Comparison of ENCODE assay signal across 17 cellular contexts in the genomic region with DNA sequence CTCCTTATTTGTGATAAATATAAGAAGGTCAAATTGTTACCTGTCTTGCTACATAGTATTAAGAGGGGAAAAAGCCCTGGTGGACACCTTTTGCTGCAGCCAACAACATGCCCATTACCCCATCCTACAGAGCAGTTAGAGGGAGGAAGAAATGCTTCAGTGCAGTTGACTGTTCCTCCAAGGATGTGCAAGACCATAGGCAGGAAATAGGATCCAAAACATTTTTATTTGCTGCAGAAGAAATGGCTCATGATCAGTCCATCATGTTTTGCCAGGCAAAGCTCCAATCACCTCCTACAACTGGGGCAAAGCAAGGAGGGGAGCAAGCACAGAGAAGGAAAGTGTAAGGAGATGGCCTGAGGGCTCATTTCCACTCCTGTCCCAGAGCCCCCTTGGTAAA.
A peak's percentile ranks its signal among the peaks of the same experiment; 100 is the strongest.
DNase-seq lines count a peak whose midpoint lies in the region; ATAC-seq, FAIRE-seq and TF ChIP-seq lines count a peak whose summit lies in the region.
"Had no signal": no experiment of that assay in that cellular context is flagged by ENCODE, and none has a peak within 500 bp of the region (broad histone marks: within the 10 kb centered on the region; RNA-seq: fewer than 3 reads in every experiment).

No MANE protein-coding gene starts in this region.

- no peaks in the 10 kb centered on the region for H3K27me3 ChIP-seq in left ventricle myocardium inferior (ENCODE audit: low read depth)
- H3K27me3 ChIP-seq in endocrine pancreas (ENCODE audit: control insufficient read depth, insufficient read depth, low read length), result no peaks in the 10 kb centered on the region
- no peaks in the 10 kb centered on the region for H3K27me3 ChIP-seq in keratinocyte (ENCODE audit: control insufficient read depth, extremely low read depth, insufficient read depth, low read length)
- H3K27me3 ChIP-seq in vagina, result no peaks in the 10 kb centered on the region
- no peaks in the 10 kb centered on the region for H3K27me3 ChIP-seq in H7 (ENCODE audit: control insufficient read depth, insufficient read depth, low read length)

- H3K4me3 Mint-ChIP-seq in activated T-cell treated with anti-CD3 and anti-CD28 coated beads, Interleukin-2, amount 50 U/mL, for 72 hours, result no peak overlapping the region
- H3K4me3 Mint-ChIP-seq in activated T-helper 17 cell treated with anti-CD3 and anti-CD28 coated beads, Interleukin-2, amount 50 U/mL, for 72 hours, result no peak overlapping the region
- H3K4me3 Mint-ChIP-seq: CD14-positive monocyte; stimulated activated effector memory CD8-positive, alpha-beta T cell treated with anti-CD3 and anti-CD28 coated beads, Interleukin-12 subunit alpha, Interleukin-12 subunit beta, amount 100 ng/mL, for 72 hours had no signal

- H3K9me1 ChIP-seq in keratinocyte (ENCODE audit: control insufficient read depth, extremely low read depth, insufficient read depth, low read length), result peaks cover 3% of the 10 kb centered on the region

- dilution Hi-C loops in keratinocyte (cut with MboI; ENCODE audit: extremely low pct_ligation_motif_present, low sequenced_read_pairs), result no loop called here

- no peak overlapping the region for H2AFZ ChIP-seq in keratinocyte (ENCODE audit: control insufficient read depth, low read length)

- no peaks in the 10 kb centered on the region for H3K79me2 ChIP-seq in keratinocyte (ENCODE audit: control insufficient read depth, insufficient read depth, low read length)

- no peak for ATAC-seq in activated T-cell treated with anti-CD3 and anti-CD28 coated beads, Interleukin-2, amount 50 U/mL, for 72 hours (replicated peaks in 1 of 2)
- no peak for ATAC-seq in activated T-helper 17 cell treated with anti-CD3 and anti-CD28 coated beads, Interleukin-2, amount 50 U/mL, for 72 hours (replicated peaks)
- ATAC-seq: Panc1, SK-N-SH treated with all-trans-retinoic acid at 6 μM for 48 hours had no signal

- DNase-seq in left ventricle myocardium inferior (no peak), cardiac septum (ENCODE audit: low spot score) (no peak), keratinocyte (ENCODE audit: low read depth, low spot score) (no peak), vagina (ENCODE audit: extremely low spot score in 2 of 2) (no peak), H7 (no peak)
- no peak for DNase-seq in activated T-cell treated with anti-CD3 and anti-CD28 coated beads, Interleukin-2, amount 50 U/mL, for 72 hours
- DNase-seq: activated CD8-positive, alpha-beta memory T cell treated with anti-CD3 and anti-CD28 coated beads, Interleukin-2, amount 50 U/mL, for 4 hours; activated naive CD4-positive, alpha-beta T cell treated with Interleukin-2 at 50 U/mL for 16 hours; anterior cingulate cortex had no signal

- H3K36me3 Mint-ChIP-seq in activated T-cell treated with anti-CD3 and anti-CD28 coated beads, Interleukin-2, amount 50 U/mL, for 72 hours (ENCODE audit: insufficient read depth in 2 of 2), result peaks cover 0 to 2% of the 10 kb centered on the region in 2 donors
- H3K36me3 Mint-ChIP-seq in activated T-helper 17 cell treated with anti-CD3 and anti-CD28 coated beads, Interleukin-2, amount 50 U/mL, for 72 hours (ENCODE audit: low read depth), result no peaks in the 10 kb centered on the region
- H3K36me3 Mint-ChIP-seq: CD14-positive monocyte; stimulated activated effector memory CD8-positive, alpha-beta T cell treated with anti-CD3 and anti-CD28 coated beads, Interleukin-12 subunit alpha, Interleukin-12 subunit beta, amount 100 ng/mL, for 72 hours had no signal

- H4K20me1 ChIP-seq in keratinocyte (ENCODE audit: control insufficient read depth, extremely low read depth, insufficient read depth, low read length), result no peaks in the 10 kb centered on the region

- peak overlapping the region; percentile 62 for H3K4me2 ChIP-seq in keratinocyte (ENCODE audit: control insufficient read depth, extremely low read depth, insufficient read depth, low read depth, low read length)

- no peaks in the 10 kb centered on the region for H3K4me1 Mint-ChIP-seq in activated T-cell treated with anti-CD3 and anti-CD28 coated beads, Interleukin-2, amount 50 U/mL, for 72 hours (ENCODE audit: low read depth)
- no peaks in the 10 kb centered on the region for H3K4me1 Mint-ChIP-seq in activated T-helper 17 cell treated with anti-CD3 and anti-CD28 coated beads, Interleukin-2, amount 50 U/mL, for 72 hours
- H3K4me1 Mint-ChIP-seq: stimulated activated effector memory CD8-positive, alpha-beta T cell treated with anti-CD3 and anti-CD28 coated beads, Interleukin-12 subunit alpha, Interleukin-12 subunit beta, amount 100 ng/mL, for 72 hours had no signal

- no peak overlapping the region for H3K9ac ChIP-seq in endocrine pancreas (ENCODE audit: control insufficient read depth, insufficient read depth, low read length)
- H3K9ac ChIP-seq in keratinocyte (ENCODE audit: control insufficient read depth, extremely low read depth, insufficient read depth, low read length), result no peak overlapping the region

- H3K4me1 ChIP-seq in left ventricle myocardium inferior (peaks cover 33% of the 10 kb centered on the region), endocrine pancreas (ENCODE audit: control insufficient read depth, insufficient read depth, low read length) (peaks cover 23% of the 10 kb centered on the region), keratinocyte (ENCODE audit: control insufficient read depth, extremely low read depth, insufficient read depth, low read length) (peaks cover 14% of the 10 kb centered on the region), vagina (peaks cover 28% of the 10 kb centered on the region)

- H3K36me3 ChIP-seq in left ventricle myocardium inferior, result no peaks in the 10 kb centered on the region
- no peaks in the 10 kb centered on the region for H3K36me3 ChIP-seq in endocrine pancreas (ENCODE audit: control insufficient read depth, insufficient read depth, low read length)
- H3K36me3 ChIP-seq in keratinocyte (ENCODE audit: control insufficient read depth in 2 of 2, extremely low read depth in 1 of 2, insufficient read depth in 2 of 2, low read length in 2 of 2), result no peaks in the 10 kb centered on the region
- no peaks in the 10 kb centered on the region for H3K36me3 ChIP-seq in vagina
- no peaks in the 10 kb centered on the region; the same call in 1 of the 2 replicates for H3K36me3 ChIP-seq in H7 (replicated peaks; ENCODE audit: control insufficient read depth, insufficient read depth, low read length)

- FAIRE-seq in keratinocyte (lab: Jason Lieb, UNC), result no peak
- FAIRE-seq: A204.1 had no signal

- no peak for TF ChIP-seq POLR2A in vagina (IDR thresholded peaks at IDR 0.05)

- H3K27ac ChIP-seq in left ventricle myocardium inferior (replicated peaks), result peak overlapping the region; percentile 71
- no peak overlapping the region for H3K27ac ChIP-seq in keratinocyte (ENCODE audit: control insufficient read depth, insufficient read depth, low read length)
- H3K27ac ChIP-seq in vagina, result peak overlapping the region; percentile 56

- H3K9me3 ChIP-seq in left ventricle myocardium inferior (replicated peaks), result peaks cover 2% of the 10 kb centered on the region
- no peaks in the 10 kb centered on the region for H3K9me3 ChIP-seq in endocrine pancreas (ENCODE audit: control insufficient read depth, low read length)
- no peaks in the 10 kb centered on the region for H3K9me3 ChIP-seq in keratinocyte (ENCODE audit: control insufficient read depth, low read depth, low read length)
- no peaks in the 10 kb centered on the region for H3K9me3 ChIP-seq in vagina

- intact Hi-C loops in left ventricle myocardium inferior (cut with micrococcal nuclease) (no loop called here), cardiac septum (cut with DNase I) (no loop called here), vagina (cut with DNase I) (no loop called here)

- H3K27ac Mint-ChIP-seq in activated T-cell treated with anti-CD3 and anti-CD28 coated beads, Interleukin-2, amount 50 U/mL, for 72 hours, result no peak overlapping the region
- no peak overlapping the region for H3K27ac Mint-ChIP-seq in activated T-helper 17 cell treated with anti-CD3 and anti-CD28 coated beads, Interleukin-2, amount 50 U/mL, for 72 hours
- H3K27ac Mint-ChIP-seq: CD14-positive monocyte; nephron; stimulated activated effector memory CD8-positive, alpha-beta T cell treated with anti-CD3 and anti-CD28 coated beads, Interleukin-12 subunit alpha, Interleukin-12 subunit beta, amount 100 ng/mL, for 72 hours had no signal

- H3K4me3 ChIP-seq in left ventricle myocardium inferior (no peak overlapping the region), endocrine pancreas (ENCODE audit: control insufficient read depth, insufficient read depth, low read length) (peak overlapping the region; percentile 7), keratinocyte (ENCODE audit: control insufficient read depth in 2 of 3, extremely low read depth in 1 of 3, insufficient read depth in 2 of 3, low read depth in 1 of 3, low read length in 3 of 3) (no peak overlapping the region), vagina (no peak overlapping the region), H7 (ENCODE audit: insufficient read depth, low read depth, low read length) (no peak overlapping the region)

- peaks cover 8% of the 10 kb centered on the region for H3K27me3 Mint-ChIP-seq in activated T-cell treated with anti-CD3 and anti-CD28 coated beads, Interleukin-2, amount 50 U/mL, for 72 hours (ENCODE audit: low read depth)
- H3K27me3 Mint-ChIP-seq in activated T-helper 17 cell treated with anti-CD3 and anti-CD28 coated beads, Interleukin-2, amount 50 U/mL, for 72 hours, result peaks cover 17% of the 10 kb centered on the region

- H3K9me3 Mint-ChIP-seq in activated T-cell treated with anti-CD3 and anti-CD28 coated beads, Interleukin-2, amount 50 U/mL, for 72 hours, result peaks cover 2 to 4% of the 10 kb centered on the region in 2 donors
- peaks cover 3% of the 10 kb centered on the region for H3K9me3 Mint-ChIP-seq in activated T-helper 17 cell treated with anti-CD3 and anti-CD28 coated beads, Interleukin-2, amount 50 U/mL, for 72 hours
- H3K9me3 Mint-ChIP-seq: stimulated activated effector memory CD8-positive, alpha-beta T cell treated with anti-CD3 and anti-CD28 coated beads, Interleukin-12 subunit alpha, Interleukin-12 subunit beta, amount 100 ng/mL, for 72 hours had no signal

- no peak for TF ChIP-seq CTCF in left ventricle myocardium inferior (IDR thresholded peaks at IDR 0.05; ENCODE audit: borderline replicate concordance)
- TF ChIP-seq CTCF in keratinocyte (optimal IDR thresholded peaks at IDR 0.05 in 1 of 3, IDR thresholded peaks at IDR 0.05 in 1 of 3, conservative IDR thresholded peaks at IDR 0.05 in 1 of 3; ENCODE audit: extremely low read depth in 1 of 3, insufficient read depth in 2 of 3, low read length in 3 of 3), result no peak
- TF ChIP-seq CTCF in vagina (IDR thresholded peaks at IDR 0.05), result no peak
